8 cellular contexts compared by ENCODE assay signal in genomic region chr12:112978163-112979081, GRCh38. TPM values are rescaled to one million over a fixed set of nuclear protein-coding genes. Genes with fewer than 3 reads are reported as not detected.
DNase-seq lines count a peak whose midpoint lies in the region; ATAC-seq and TF ChIP-seq lines count a peak whose summit lies in the region.

OAS2 (plus strand) TSS chr12:112978519; CDS start chr12:112978609, 90 bp downstream.

- H3K36me3 Mint-ChIP-seq in T-helper 2 cell treated with Interferon-gamma antibody and Interleukin-4, amounts not matched to agents 5 μg/mL and 100 μg/mL, for 36 hours (ENCODE audit: low read depth), result peaks cover 42% of the 10 kb centered on the region

- POLR2A ChIA-PET in SK-N-SH (lab: Yijun Ruan, JAX), result no interaction called here

- no peak for TF ChIP-seq RAD21 in SK-N-SH (IDR thresholded peaks at IDR 0.05; ENCODE audit: low read length)

- no peaks in the 10 kb centered on the region for H3F3A ChIP-seq in SK-N-SH (replicated peaks; ENCODE audit: insufficient read depth)

- peak within 1 kb of the TSS; percentile 91 for H3K4me3 Mint-ChIP-seq in T-helper 2 cell treated with Interferon-gamma antibody and Interleukin-4, amounts not matched to agents 5 μg/mL and 100 μg/mL, for 36 hours

- in situ Hi-C loops in brain microvascular endothelial cell (cut with HindIII; ENCODE audit: low pct_ligation_motif_present, low sequenced_read_pairs), result no loop called here

- no peaks in the 10 kb centered on the region for H3K27me3 ChIP-seq in SK-N-SH (ENCODE audit: insufficient read depth)
- H3K27me3 ChIP-seq in brain microvascular endothelial cell (replicated peaks), result no peaks in the 10 kb centered on the region

- CTCF ChIA-PET in SK-N-SH (lab: Yijun Ruan, JAX), result interaction anchor here (0.8 to 4.4 kb wide), 5 partner anchors 13 to 78 kb away, joined by 3 to 17 read pairs (median 4); no protein-coding TSS in a partner anchor

- H3K4me2 ChIP-seq in SK-N-SH, result no peak within 1 kb of the TSS

- H3K9me3 Mint-ChIP-seq in T-helper 2 cell treated with Interferon-gamma antibody and Interleukin-4, amounts not matched to agents 5 μg/mL and 100 μg/mL, for 36 hours, result peaks cover 19% of the 10 kb centered on the region

- H3K36me3 ChIP-seq in SK-N-SH (replicated peaks in 1 of 2; ENCODE audit: control insufficient read depth in 1 of 2, insufficient read depth in 2 of 2, low read length in 1 of 2), result no peaks in the 10 kb centered on the region
- no peaks in the 10 kb centered on the region for H3K36me3 ChIP-seq in brain microvascular endothelial cell (replicated peaks)

- H3K27ac ChIP-seq in SK-N-SH (ENCODE audit: low read depth in 2 of 2, low read length in 1 of 2) (no peak within 1 kb of the TSS), brain microvascular endothelial cell (no peak within 1 kb of the TSS)

- no peak within 1 kb of the TSS for H3K4me3 ChIP-seq in SK-N-SH (ENCODE audit: low read depth in 2 of 2, low read length in 1 of 2)
- peak within 1 kb of the TSS; percentile 35 for H3K4me3 ChIP-seq in brain microvascular endothelial cell (ENCODE audit: low read depth, low read length)

- H2AFZ ChIP-seq in SK-N-SH (ENCODE audit: low read depth), result no peak within 1 kb of the TSS

- H3K4me1 ChIP-seq in SK-N-SH (ENCODE audit: control insufficient read depth in 1 of 2, insufficient read depth in 2 of 2, low read depth in 1 of 2, low read length in 1 of 2), result peaks cover 0 to 5% of the 10 kb centered on the region in 2 experiments; a peak in 1 of 4 replicates

- peak within 1 kb of the TSS; percentile 99 for H3K27ac Mint-ChIP-seq in T-helper 2 cell treated with Interferon-gamma antibody and Interleukin-4, amounts not matched to agents 5 μg/mL and 100 μg/mL, for 36 hours

- WGBS in SK-N-SH (ENCODE audit: low lambda C conversion rate), result 76% methylated on average over 12 of the region's 19 CpGs

- peaks cover 32% of the 10 kb centered on the region for H3K4me1 Mint-ChIP-seq in T-helper 2 cell treated with Interferon-gamma antibody and Interleukin-4, amounts not matched to agents 5 μg/mL and 100 μg/mL, for 36 hours (ENCODE audit: low read depth)

- TF ChIP-seq CTCF in SK-N-SH (IDR thresholded peaks at IDR 0.05) (no peak), brain microvascular endothelial cell (IDR thresholded peaks at IDR 0.05; ENCODE audit: low read depth, low read length, missing control alignments) (no peak)

- H3K9me3 ChIP-seq in SK-N-SH, result no peaks in the 10 kb centered on the region

- TF ChIP-seq EP300 in SK-N-SH (IDR thresholded peaks at IDR 0.05; ENCODE audit: borderline replicate concordance in 1 of 2, low read depth in 1 of 2, low read length in 1 of 2), result no peak

- H3K79me2 ChIP-seq in SK-N-SH (ENCODE audit: insufficient read depth), result no peaks in the 10 kb centered on the region

- DNase-seq in SK-N-SH, result no peak
- peak; percentile 85 for DNase-seq in T-helper 2 cell treated with Interferon-gamma antibody and Interleukin-4, amounts not matched to agents 5 μg/mL and 100 μg/mL, for 36 hours (ENCODE audit: low spot score)
- DNase-seq in brain microvascular endothelial cell, result peak; percentile 48
- peak; percentile 66 for DNase-seq in left lobe of liver (ENCODE audit: low spot score)
- peak; percentile 45 for DNase-seq in stimulated activated CD8-positive, alpha-beta memory T cell treated with anti-CD3 and anti-CD28 coated beads, Interleukin-12 subunit alpha, Interleukin-12 subunit beta, amount 100 ng/mL, for 24 hours (ENCODE audit: extremely low read depth)
- no peak for DNase-seq in COLO668 (lab: John Stamatoyannopoulos, UW; ENCODE audit: unreplicated experiment)

- no peaks in the 10 kb centered on the region for H3K9me2 ChIP-seq in SK-N-SH

- ATAC-seq in SK-N-SH treated with all-trans-retinoic acid at 6 μM for 48 hours, result peak; percentile 53
- ATAC-seq in HG03139 (IDR thresholded peaks at IDR 0.05; ENCODE audit: unreplicated experiment), result peak; percentile 81
- peak; percentile 96 for ATAC-seq in left lobe of liver

- no peaks in the 10 kb centered on the region for H4K20me1 ChIP-seq in SK-N-SH (ENCODE audit: insufficient read depth)

- no peak within 1 kb of the TSS for H3K9ac ChIP-seq in SK-N-SH

- H3K27me3 Mint-ChIP-seq in T-helper 2 cell treated with Interferon-gamma antibody and Interleukin-4, amounts not matched to agents 5 μg/mL and 100 μg/mL, for 36 hours (ENCODE audit: low read depth), result no peaks in the 10 kb centered on the region

TF ChIP-seq in SK-N-SH treated with all-trans-retinoic acid at 6 μM for 48 hours, 23 proteins besides CTCF, POLR2A, EP300 and RAD21 (continues in another document):
- TF ChIP-seq BACH2 (CRISPR knock-in tag; IDR thresholded peaks at IDR 0.05; ENCODE audit: borderline replicate concordance) (no peak), ZFP30 (CRISPR knock-in tag; IDR thresholded peaks at IDR 0.05) (no peak), SNAI2 (CRISPR knock-in tag; IDR thresholded peaks at IDR 0.05) (no peak), ZNF565 (CRISPR knock-in tag; conservative IDR thresholded peaks at IDR 0.05; ENCODE audit: low read depth) (no peak), ISL1 (CRISPR knock-in tag; IDR thresholded peaks at IDR 0.05) (no peak)
- TF ChIP-seq, protein P1, sequence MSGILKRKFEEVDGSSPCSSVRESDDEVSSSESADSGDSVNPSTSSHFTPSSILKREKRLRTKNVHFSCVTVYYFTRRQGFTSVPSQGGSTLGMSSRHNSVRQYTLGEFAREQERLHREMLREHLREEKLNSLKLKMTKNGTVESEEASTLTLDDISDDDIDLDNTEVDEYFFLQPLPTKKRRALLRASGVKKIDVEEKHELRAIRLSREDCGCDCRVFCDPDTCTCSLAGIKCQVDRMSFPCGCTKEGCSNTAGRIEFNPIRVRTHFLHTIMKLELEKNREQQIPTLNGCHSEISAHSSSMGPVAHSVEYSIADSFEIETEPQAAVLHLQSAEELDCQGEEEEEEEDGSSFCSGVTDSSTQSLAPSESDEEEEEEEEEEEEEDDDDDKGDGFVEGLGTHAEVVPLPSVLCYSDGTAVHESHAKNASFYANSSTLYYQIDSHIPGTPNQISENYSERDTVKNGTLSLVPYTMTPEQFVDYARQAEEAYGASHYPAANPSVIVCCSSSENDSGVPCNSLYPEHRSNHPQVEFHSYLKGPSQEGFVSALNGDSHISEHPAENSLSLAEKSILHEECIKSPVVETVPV (CRISPR knock-in tag; IDR thresholded peaks at IDR 0.05), result no peak

TF ChIP-seq in SK-N-SH, 30 proteins besides CTCF, POLR2A, EP300 and RAD21:
- TF ChIP-seq PBX3 (IDR thresholded peaks at IDR 0.05) (no peak), RXRA (IDR thresholded peaks at IDR 0.05; ENCODE audit: borderline replicate concordance, low read depth) (no peak), ELF1 (IDR thresholded peaks at IDR 0.05) (no peak), USF2 (IDR thresholded peaks at IDR 0.05; ENCODE audit: borderline replicate concordance, low read depth, low read length) (no peak)
- TF ChIP-seq, protein P2, sequence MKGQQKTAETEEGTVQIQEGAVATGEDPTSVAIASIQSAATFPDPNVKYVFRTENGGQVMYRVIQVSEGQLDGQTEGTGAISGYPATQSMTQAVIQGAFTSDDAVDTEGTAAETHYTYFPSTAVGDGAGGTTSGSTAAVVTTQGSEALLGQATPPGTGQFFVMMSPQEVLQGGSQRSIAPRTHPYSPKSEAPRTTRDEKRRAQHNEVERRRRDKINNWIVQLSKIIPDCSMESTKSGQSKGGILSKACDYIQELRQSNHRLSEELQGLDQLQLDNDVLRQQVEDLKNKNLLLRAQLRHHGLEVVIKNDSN (IDR thresholded peaks at IDR 0.05; ENCODE audit: borderline replicate concordance, low read depth), result no peak

RNA-seq across cellular contexts. Expression of gene OAS2, which starts in this region (rescaled TPM):
- polyA plus RNA-seq in SK-N-SH (2012; rRNA removed), result 0.02 TPM in 1 of 2 replicates, not detected in the other
- polyA plus RNA-seq in SK-N-SH (2012; cell fraction: cytosol; rRNA removed), result under 0.01 and 0.01 TPM in 2 replicates
- polyA plus RNA-seq in SK-N-SH (2012; cell fraction: nucleus; rRNA removed), result 0.01 TPM in 1 of 2 replicates, not detected in the other
- total RNA-seq in left lobe of liver, result 6.4 TPM

Comparison
In these comparisons a context has a peak if more than half of its experiments do, and no peak if none do; other contexts are left out.
1. DNase-seq: peak in T-helper 2 cell treated with Interferon-gamma antibody and Interleukin-4, amounts not matched to agents 5 μg/mL and 100 μg/mL, for 36 hours (single experiment), brain microvascular endothelial cell (single experiment), left lobe of liver (single experiment) and stimulated activated CD8-positive, alpha-beta memory T cell treated with anti-CD3 and anti-CD28 coated beads, Interleukin-12 subunit alpha, Interleukin-12 subunit beta, amount 100 ng/mL, for 24 hours (single experiment); none in SK-N-SH (single experiment) and COLO668 (single experiment).
2. Peak in every context shown above with its lines, with median percentiles within 50 percentile points of each other: ATAC-seq.